In the genomic region with DNA sequence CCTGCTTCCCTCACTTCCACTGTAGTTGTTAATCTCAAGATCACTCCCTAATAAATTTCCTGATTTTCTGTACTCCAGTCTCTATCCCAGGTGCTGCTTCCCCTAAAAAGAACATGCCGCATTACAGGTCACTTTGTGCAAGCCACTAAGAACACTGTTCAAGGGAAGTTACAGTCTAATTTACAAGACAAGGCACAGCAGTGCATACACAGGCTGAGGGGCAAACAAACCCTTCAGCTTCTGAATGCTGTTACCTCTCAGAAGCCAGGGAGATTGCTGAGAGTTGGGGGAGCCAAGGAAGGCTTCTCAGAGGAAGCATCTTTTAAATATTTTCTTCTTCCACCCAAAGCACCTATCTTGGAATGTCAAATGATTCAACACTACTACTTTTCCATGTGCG, we compare ENCODE assay signal across 30 cellular contexts.
"Had no signal": no experiment of that assay in that cellular context is flagged by ENCODE, and none has a peak within 500 bp of the region (broad histone marks: within the 10 kb centered on the region; RNA-seq: fewer than 3 reads in every experiment).

No MANE protein-coding gene starts in this region.

- H3K27me3 ChIP-seq: ascending aorta, breast epithelium, cardiac muscle cell, colonic mucosa had no signal

- H3K36me3 Mint-ChIP-seq: activated naive CD4-positive, alpha-beta T cell treated with anti-CD3 and anti-CD28 coated beads, Interleukin-2, amount 10 ng/mL, durations not matched to agents 7 days and 5 days; activated naive CD4-positive, alpha-beta T cell treated with anti-CD3 and anti-CD28 coated beads, Interleukin-2, amount 50 U/mL, for 72 hours; activated naive CD8-positive, alpha-beta T cell treated with anti-CD3 and anti-CD28 coated beads, Interleukin-2, amount 10 ng/mL, durations not matched to agents 7 days and 5 days; brain had no signal

- H3K4me3 Mint-ChIP-seq: activated CD4-positive, alpha-beta memory T cell treated with anti-CD3 and anti-CD28 coated beads, Interleukin-2, amount 10 ng/mL, durations not matched to agents 7 days and 5 days; activated CD4-positive, alpha-beta T cell treated with anti-CD3 and anti-CD28 coated beads, Interleukin-2, amount 10 ng/mL, durations not matched to agents 7 days and 5 days; activated naive CD4-positive, alpha-beta T cell treated with anti-CD3 and anti-CD28 coated beads, Interleukin-2, amount 10 ng/mL, durations not matched to agents 7 days and 5 days; activated naive CD8-positive, alpha-beta T cell treated with anti-CD3 and anti-CD28 coated beads, Interleukin-2, amount 10 ng/mL, durations not matched to agents 7 days and 5 days; activated T-cell treated with anti-CD3 and anti-CD28 coated beads, Interleukin-2, amount 50 U/mL, for 24 hours; activated T-cell treated with anti-CD3 and anti-CD28 coated beads, Interleukin-2, amount 50 U/mL, for 72 hours; brain; endodermal cell; T-helper 17 cell; T-helper 2 cell treated with Interferon-gamma antibody and Interleukin-4, amounts not matched to agents 5 μg/mL and 100 μg/mL, for 36 hours had no signal

- H3K27ac Mint-ChIP-seq: activated CD4-positive, alpha-beta memory T cell treated with anti-CD3 and anti-CD28 coated beads, Interleukin-2, amount 10 ng/mL, durations not matched to agents 7 days and 5 days; activated CD4-positive, alpha-beta T cell treated with anti-CD3 and anti-CD28 coated beads, Interleukin-2, amount 10 ng/mL, durations not matched to agents 7 days and 5 days; activated naive CD4-positive, alpha-beta T cell treated with anti-CD3 and anti-CD28 coated beads, Interleukin-2, amount 10 ng/mL, durations not matched to agents 7 days and 5 days; activated naive CD4-positive, alpha-beta T cell treated with anti-CD3 and anti-CD28 coated beads, Interleukin-2, amount 50 U/mL, for 72 hours; activated naive CD8-positive, alpha-beta T cell treated with anti-CD3 and anti-CD28 coated beads, Interleukin-2, amount 10 ng/mL, durations not matched to agents 7 days and 5 days; activated T-cell treated with anti-CD3 and anti-CD28 coated beads, Interleukin-2, amount 50 U/mL, for 24 hours; activated T-cell treated with anti-CD3 and anti-CD28 coated beads, Interleukin-2, amount 50 U/mL, for 72 hours; brain; endodermal cell; T-helper 17 cell; T-helper 2 cell treated with Interferon-gamma antibody and Interleukin-4, amounts not matched to agents 5 μg/mL and 100 μg/mL, for 36 hours had no signal

- H3K9me3 Mint-ChIP-seq: brain, endodermal cell had no signal

- H3K36me3 ChIP-seq: ascending aorta, breast epithelium, cardiac muscle cell, colonic mucosa had no signal

- H3K27me3 Mint-ChIP-seq: activated CD4-positive, alpha-beta memory T cell treated with anti-CD3 and anti-CD28 coated beads, Interleukin-2, amount 10 ng/mL, durations not matched to agents 7 days and 5 days; activated CD4-positive, alpha-beta T cell treated with anti-CD3 and anti-CD28 coated beads, Interleukin-2, amount 10 ng/mL, durations not matched to agents 7 days and 5 days; activated naive CD4-positive, alpha-beta T cell treated with anti-CD3 and anti-CD28 coated beads, Interleukin-2, amount 10 ng/mL, durations not matched to agents 7 days and 5 days; activated naive CD8-positive, alpha-beta T cell treated with anti-CD3 and anti-CD28 coated beads, Interleukin-2, amount 10 ng/mL, durations not matched to agents 7 days and 5 days; activated T-cell treated with anti-CD3 and anti-CD28 coated beads, Interleukin-2, amount 50 U/mL, for 24 hours; T-helper 17 cell had no signal

- H3K4me3 ChIP-seq: ascending aorta, breast epithelium, cardiac muscle cell, colonic mucosa had no signal

- H3K4me1 ChIP-seq: ascending aorta, breast epithelium, colonic mucosa had no signal

- H3K4me1 Mint-ChIP-seq: activated CD4-positive, alpha-beta memory T cell treated with anti-CD3 and anti-CD28 coated beads, Interleukin-2, amount 10 ng/mL, durations not matched to agents 7 days and 5 days; activated CD4-positive, alpha-beta T cell treated with anti-CD3 and anti-CD28 coated beads, Interleukin-2, amount 10 ng/mL, durations not matched to agents 7 days and 5 days; activated naive CD4-positive, alpha-beta T cell treated with anti-CD3 and anti-CD28 coated beads, Interleukin-2, amount 10 ng/mL, durations not matched to agents 7 days and 5 days; activated naive CD8-positive, alpha-beta T cell treated with anti-CD3 and anti-CD28 coated beads, Interleukin-2, amount 10 ng/mL, durations not matched to agents 7 days and 5 days; T-helper 17 cell had no signal

- H3K27ac ChIP-seq: ascending aorta, breast epithelium, cardiac muscle cell, colonic mucosa had no signal

- H3K9me3 ChIP-seq: ascending aorta, breast epithelium, colonic mucosa had no signal

- ATAC-seq: activated naive CD4-positive, alpha-beta T cell treated with anti-CD3 and anti-CD28 coated beads, Interleukin-2, amount 50 U/mL, for 72 hours; activated T-cell treated with anti-CD3 and anti-CD28 coated beads, Interleukin-2, amount 50 U/mL, for 72 hours; esophagus mucosa; T-helper 17 cell had no signal

- DNase-seq: activated CD4-positive, alpha-beta memory T cell treated with anti-CD3 and anti-CD28 coated beads, Interleukin-2, amount 10 ng/mL, durations not matched to agents 7 days and 5 days; activated CD4-positive, alpha-beta T cell treated with anti-CD3 and anti-CD28 coated beads for 1 hour; activated CD4-positive, alpha-beta T cell treated with anti-CD3 and anti-CD28 coated beads for 4 hours; activated CD4-positive, alpha-beta T cell treated with anti-CD3 and anti-CD28 coated beads, Interleukin-2, amount 10 ng/mL, durations not matched to agents 7 days and 5 days; activated CD4-positive, alpha-beta T cell treated with anti-CD3 and anti-CD28 coated beads, Interleukin-2, amount 50 U/mL, for 4 hours; activated CD8-positive, alpha-beta memory T cell treated with anti-CD3 and anti-CD28 coated beads, Interleukin-2, amount 50 U/mL, for 48 hours; activated gamma-delta T cell; activated naive CD4-positive, alpha-beta T cell; activated naive CD4-positive, alpha-beta T cell treated with anti-CD3 and anti-CD28 coated beads, Interleukin-2, amount 10 ng/mL, durations not matched to agents 7 days and 5 days; activated naive CD8-positive, alpha-beta T cell treated with anti-CD3 and anti-CD28 coated beads, Interleukin-2, amount 10 ng/mL, durations not matched to agents 7 days and 5 days; activated T-cell treated with anti-CD3 and anti-CD28 coated beads for 4 hours; activated T-cell treated with anti-CD3 and anti-CD28 coated beads, Interleukin-2, amount 50 U/mL, for 24 hours; activated T-cell treated with anti-CD3 and anti-CD28 coated beads, Interleukin-2, amount 50 U/mL, for 72 hours; central memory CD4-positive, alpha-beta T cell; cerebellar nuclear complex; colonic mucosa; effector memory CD4-positive, alpha-beta T cell; endodermal cell; foreskin fibroblast; head of caudate nucleus; T-helper 1 cell; T-helper 17 cell; T1000 had no signal
